1 cellular context compared by ENCODE assay signal in the genomic region with DNA sequence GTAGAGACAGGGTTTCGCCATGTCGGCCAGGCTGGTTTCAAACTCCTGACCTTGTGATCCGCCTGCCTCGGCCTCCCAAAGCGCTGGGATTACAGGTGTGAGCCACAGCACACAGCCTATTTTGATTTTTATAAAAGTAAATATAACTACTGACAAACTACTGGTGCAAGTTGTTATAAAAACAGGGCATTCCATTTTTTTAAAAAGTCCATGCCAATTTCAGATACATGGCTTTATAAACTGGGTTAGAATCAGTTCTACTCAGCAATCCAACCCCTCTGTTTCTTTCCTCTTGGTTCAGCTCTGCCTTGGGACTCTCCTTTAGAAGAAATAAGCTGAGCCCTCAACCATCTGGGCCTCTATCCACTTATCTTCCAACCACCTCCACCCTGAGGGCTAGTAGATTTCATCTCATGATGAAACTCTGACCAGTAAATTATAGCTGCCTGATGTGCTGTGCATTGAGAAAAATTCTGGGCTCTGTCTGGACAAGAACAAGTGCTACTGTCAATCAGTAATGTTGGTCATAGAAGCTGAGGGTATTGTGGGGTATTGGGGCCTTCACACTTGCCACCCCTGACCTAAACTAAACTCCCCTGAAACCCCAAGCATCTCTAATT.
TF ChIP-seq lines count a peak whose summit lies in the region.

No MANE protein-coding gene starts in this region.

TF ChIP-seq in SK-N-SH, 30 proteins besides CTCF, POLR2A, EP300 and RAD21:
- TF ChIP-seq MXI1 (IDR thresholded peaks at IDR 0.05; ENCODE audit: low read depth, low read length) (no peak), SMC3 (IDR thresholded peaks at IDR 0.05; ENCODE audit: low read depth, low read length) (no peak), REST (IDR thresholded peaks at IDR 0.05; ENCODE audit: low read depth, low read length) (no peak), TCF12 (IDR thresholded peaks at IDR 0.05) (no peak), GABPA (IDR thresholded peaks at IDR 0.05; ENCODE audit: low read depth) (no peak), MEF2A (IDR thresholded peaks at IDR 0.05; ENCODE audit: borderline replicate concordance, low read depth) (no peak), ELF1 (IDR thresholded peaks at IDR 0.05) (no peak), FOXM1 (IDR thresholded peaks at IDR 0.05; ENCODE audit: low read depth) (no peak), USF2 (IDR thresholded peaks at IDR 0.05; ENCODE audit: borderline replicate concordance, low read depth, low read length) (no peak), TAF1 (IDR thresholded peaks at IDR 0.05; ENCODE audit: borderline replicate concordance, low read depth, low read length) (no peak), RCOR1 (IDR thresholded peaks at IDR 0.05; ENCODE audit: low read length) (no peak), FOSL2 (IDR thresholded peaks at IDR 0.05; ENCODE audit: borderline replicate concordance, low read depth) (no peak), TEAD4 (IDR thresholded peaks at IDR 0.05; ENCODE audit: borderline replicate concordance, insufficient read depth) (no peak)
- TF ChIP-seq, protein P1, sequence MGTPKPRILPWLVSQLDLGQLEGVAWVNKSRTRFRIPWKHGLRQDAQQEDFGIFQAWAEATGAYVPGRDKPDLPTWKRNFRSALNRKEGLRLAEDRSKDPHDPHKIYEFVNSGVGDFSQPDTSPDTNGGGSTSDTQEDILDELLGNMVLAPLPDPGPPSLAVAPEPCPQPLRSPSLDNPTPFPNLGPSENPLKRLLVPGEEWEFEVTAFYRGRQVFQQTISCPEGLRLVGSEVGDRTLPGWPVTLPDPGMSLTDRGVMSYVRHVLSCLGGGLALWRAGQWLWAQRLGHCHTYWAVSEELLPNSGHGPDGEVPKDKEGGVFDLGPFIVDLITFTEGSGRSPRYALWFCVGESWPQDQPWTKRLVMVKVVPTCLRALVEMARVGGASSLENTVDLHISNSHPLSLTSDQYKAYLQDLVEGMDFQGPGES (IDR thresholded peaks at IDR 0.05; ENCODE audit: low read depth, low read length): no peak
- TF ChIP-seq, protein P2, sequence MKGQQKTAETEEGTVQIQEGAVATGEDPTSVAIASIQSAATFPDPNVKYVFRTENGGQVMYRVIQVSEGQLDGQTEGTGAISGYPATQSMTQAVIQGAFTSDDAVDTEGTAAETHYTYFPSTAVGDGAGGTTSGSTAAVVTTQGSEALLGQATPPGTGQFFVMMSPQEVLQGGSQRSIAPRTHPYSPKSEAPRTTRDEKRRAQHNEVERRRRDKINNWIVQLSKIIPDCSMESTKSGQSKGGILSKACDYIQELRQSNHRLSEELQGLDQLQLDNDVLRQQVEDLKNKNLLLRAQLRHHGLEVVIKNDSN (IDR thresholded peaks at IDR 0.05; ENCODE audit: borderline replicate concordance, low read depth): no peak
- TF ChIP-seq, protein P3, sequence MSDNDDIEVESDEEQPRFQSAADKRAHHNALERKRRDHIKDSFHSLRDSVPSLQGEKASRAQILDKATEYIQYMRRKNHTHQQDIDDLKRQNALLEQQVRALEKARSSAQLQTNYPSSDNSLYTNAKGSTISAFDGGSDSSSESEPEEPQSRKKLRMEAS (IDR thresholded peaks at IDR 0.05; ENCODE audit: low read depth): no peak
TF ChIP-seq in SK-N-SH: peak in this region for 0.
